35 cellular contexts compared by ENCODE assay signal in the genomic region with DNA sequence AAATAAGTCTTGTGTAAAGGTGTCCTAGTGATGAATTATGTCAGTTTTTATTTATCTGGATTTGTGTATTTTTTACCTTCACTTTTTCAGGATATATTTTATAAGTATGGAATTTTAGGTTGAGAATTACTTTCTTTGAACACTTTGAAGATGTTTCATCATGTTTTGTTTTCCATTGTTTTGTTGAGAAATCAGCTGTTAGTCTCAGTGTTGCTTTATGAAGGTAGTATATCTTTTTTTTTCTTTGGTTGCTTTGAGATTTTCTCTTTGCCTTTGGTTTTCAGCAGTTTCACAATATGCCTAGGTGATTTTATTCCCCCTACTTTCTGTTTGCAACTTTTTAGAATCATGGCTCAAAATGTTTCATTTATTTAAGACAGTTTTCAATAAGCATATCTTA.
"Had no signal": no experiment of that assay in that cellular context is flagged by ENCODE, and none has a peak within 500 bp of the region (broad histone marks: within the 10 kb centered on the region; RNA-seq: fewer than 3 reads in every experiment).

No MANE protein-coding gene starts in this region.

- H3K36me3 ChIP-seq: adrenal gland, breast epithelium, cardiac muscle cell had no signal

- H3K9me3 Mint-ChIP-seq: activated B cell treated with CpG ODN at 0.5 μM for 24 hours; activated naive CD4-positive, alpha-beta T cell treated with anti-CD3 and anti-CD28 coated beads for 36 hours; activated naive CD4-positive, alpha-beta T cell treated with anti-CD3 and anti-CD28 coated beads, Interleukin-2, amount 50 U/mL, for 24 hours; activated naive CD8-positive, alpha-beta T cell treated with anti-CD3 and anti-CD28 coated beads for 36 hours; activated naive CD8-positive, alpha-beta T cell treated with anti-CD3 and anti-CD28 coated beads, Interleukin-2, amount 50 U/mL, for 24 hours; activated T-helper 2 cell treated with anti-CD3 and anti-CD28 coated beads, Interferon-gamma antibody, Interleukin-2, Interleukin-4, amounts not matched to agents 10 μg/mL and 5 μg/mL and 100 μg/mL, durations not matched to agents 14 hours and 24 hours and 36 hours; dendritic cell treated with granulocyte-macrophage colony-stimulating factor and Interleukin-4, amounts not matched to agents 40 ng/mL and 50 ng/mL, for 4 days had no signal

- H3K4me3 Mint-ChIP-seq: activated B cell treated with CpG ODN at 0.5 μM for 24 hours; activated CD8-positive, alpha-beta memory T cell treated with anti-CD3 and anti-CD28 coated beads, Interleukin-2, amount 10 ng/mL, durations not matched to agents 7 days and 5 days; activated CD8-positive, alpha-beta T cell treated with anti-CD3 and anti-CD28 coated beads, Interleukin-2, amount 10 ng/mL, durations not matched to agents 7 days and 5 days; activated naive CD4-positive, alpha-beta T cell treated with anti-CD3 and anti-CD28 coated beads for 36 hours; activated naive CD4-positive, alpha-beta T cell treated with anti-CD3 and anti-CD28 coated beads, Interleukin-2, amount 50 U/mL, for 24 hours; activated naive CD8-positive, alpha-beta T cell treated with anti-CD3 and anti-CD28 coated beads for 36 hours; activated naive CD8-positive, alpha-beta T cell treated with anti-CD3 and anti-CD28 coated beads, Interleukin-2, amount 50 U/mL, for 24 hours; activated T-helper 1 cell treated with anti-CD3 and anti-CD28 coated beads, Interleukin-12 subunit alpha, Interleukin-12 subunit beta, Interleukin-2, Interleukin-4 antibody, amounts not matched to agents 30 ng/mL and 10 ng/mL and 1 ng/mL, durations not matched to agents 14 hours and 24 hours and 36 hours; brain; dendritic cell treated with granulocyte-macrophage colony-stimulating factor and Interleukin-4, amounts not matched to agents 40 ng/mL and 50 ng/mL, for 4 days; endodermal cell had no signal

- H3K27me3 Mint-ChIP-seq: activated B cell treated with CpG ODN at 0.5 μM for 24 hours; activated CD8-positive, alpha-beta memory T cell treated with anti-CD3 and anti-CD28 coated beads, Interleukin-2, amount 10 ng/mL, durations not matched to agents 7 days and 5 days; activated naive CD4-positive, alpha-beta T cell treated with anti-CD3 and anti-CD28 coated beads, Interleukin-2, amount 50 U/mL, for 24 hours; activated naive CD8-positive, alpha-beta T cell treated with anti-CD3 and anti-CD28 coated beads for 36 hours; activated naive CD8-positive, alpha-beta T cell treated with anti-CD3 and anti-CD28 coated beads, Interleukin-2, amount 50 U/mL, for 24 hours; brain; dendritic cell treated with granulocyte-macrophage colony-stimulating factor and Interleukin-4, amounts not matched to agents 40 ng/mL and 50 ng/mL, for 4 days had no signal

- ATAC-seq: activated CD4-positive, CD25-positive, alpha-beta regulatory T cell treated with anti-CD3 and anti-CD28 coated beads, Interleukin-2, amount 50 U/mL, for 24 hours; activated CD8-positive, alpha-beta memory T cell treated with anti-CD3 and anti-CD28 coated beads, Interleukin-2, amount 10 ng/mL, durations not matched to agents 7 days and 5 days; activated CD8-positive, alpha-beta T cell treated with anti-CD3 and anti-CD28 coated beads, Interleukin-2, amount 10 ng/mL, durations not matched to agents 7 days and 5 days; activated naive CD8-positive, alpha-beta T cell treated with anti-CD3 and anti-CD28 coated beads, Interleukin-2, amount 50 U/mL, for 24 hours; esophagus mucosa had no signal

- H3K4me3 ChIP-seq: adrenal gland, breast epithelium, cardiac muscle cell, coronary artery, dorsolateral prefrontal cortex had no signal

- H3K4me1 Mint-ChIP-seq: brain had no signal

- H3K27ac Mint-ChIP-seq: activated B cell treated with CpG ODN at 0.5 μM for 24 hours; activated CD8-positive, alpha-beta memory T cell treated with anti-CD3 and anti-CD28 coated beads, Interleukin-2, amount 10 ng/mL, durations not matched to agents 7 days and 5 days; activated CD8-positive, alpha-beta T cell treated with anti-CD3 and anti-CD28 coated beads, Interleukin-2, amount 10 ng/mL, durations not matched to agents 7 days and 5 days; activated naive CD4-positive, alpha-beta T cell treated with anti-CD3 and anti-CD28 coated beads for 36 hours; activated naive CD4-positive, alpha-beta T cell treated with anti-CD3 and anti-CD28 coated beads, Interleukin-2, amount 50 U/mL, for 24 hours; activated naive CD8-positive, alpha-beta T cell treated with anti-CD3 and anti-CD28 coated beads for 36 hours; activated naive CD8-positive, alpha-beta T cell treated with anti-CD3 and anti-CD28 coated beads, Interleukin-2, amount 50 U/mL, for 24 hours; activated T-helper 1 cell treated with anti-CD3 and anti-CD28 coated beads, Interleukin-12 subunit alpha, Interleukin-12 subunit beta, Interleukin-2, Interleukin-4 antibody, amounts not matched to agents 30 ng/mL and 10 ng/mL and 1 ng/mL, durations not matched to agents 14 hours and 24 hours and 36 hours; activated T-helper 2 cell treated with anti-CD3 and anti-CD28 coated beads, Interferon-gamma antibody, Interleukin-2, Interleukin-4, amounts not matched to agents 10 μg/mL and 5 μg/mL and 100 μg/mL, durations not matched to agents 14 hours and 24 hours and 36 hours; brain; dendritic cell treated with granulocyte-macrophage colony-stimulating factor and Interleukin-4, amounts not matched to agents 40 ng/mL and 50 ng/mL, for 4 days; endodermal cell had no signal

- H3K27me3 ChIP-seq: adrenal gland, breast epithelium, cardiac muscle cell, dorsolateral prefrontal cortex had no signal

- H3K4me1 ChIP-seq: adrenal gland, breast epithelium had no signal

- H3K27ac ChIP-seq: adrenal gland, breast epithelium, cardiac muscle cell, dorsolateral prefrontal cortex, VCaP had no signal

- H3K9me3 ChIP-seq: adrenal gland, breast epithelium had no signal

- DNase-seq: activated B cell treated with CpG ODN at 0.5 μM for 24 hours; activated CD4-positive, alpha-beta T cell treated with anti-CD3 and anti-CD28 coated beads for 48 hours; activated CD4-positive, alpha-beta T cell treated with anti-CD3 and anti-CD28 coated beads, Interleukin-2, amount 50 U/mL, for 1 hour; activated CD4-positive, alpha-beta T cell treated with anti-CD3 and anti-CD28 coated beads, Interleukin-2, amount 50 U/mL, for 48 hours; activated CD8-positive, alpha-beta memory T cell treated with anti-CD3 and anti-CD28 coated beads, Interleukin-2, amount 10 ng/mL, durations not matched to agents 7 days and 5 days; activated CD8-positive, alpha-beta memory T cell treated with anti-CD3 and anti-CD28 coated beads, Interleukin-2, amount 50 U/mL, for 4 hours; activated CD8-positive, alpha-beta T cell treated with anti-CD3 and anti-CD28 coated beads, Interleukin-2, amount 10 ng/mL, durations not matched to agents 7 days and 5 days; activated effector memory CD4-positive, alpha-beta T cell treated with anti-CD3 and anti-CD28 coated beads, Interleukin-2, amount 50 U/mL, for 16 hours; activated naive CD4-positive, alpha-beta T cell treated with anti-CD3 and anti-CD28 coated beads for 36 hours; activated naive CD8-positive, alpha-beta T cell treated with anti-CD3 and anti-CD28 coated beads for 36 hours; activated naive CD8-positive, alpha-beta T cell treated with anti-CD3 and anti-CD28 coated beads, Interleukin-2, amount 50 U/mL, for 24 hours; activated T-cell treated with anti-CD3 and anti-CD28 coated beads, Interleukin-2, amount 50 U/mL, for 1 hour; activated T-cell treated with anti-CD3 and anti-CD28 coated beads, Interleukin-2, amount 50 U/mL, for 48 hours; adrenal gland; amygdala; aorta; central memory CD4-positive, alpha-beta T cell; cerebellar nuclear complex; dorsolateral prefrontal cortex; effector memory CD4-positive, alpha-beta T cell; endodermal cell; foreskin fibroblast; head of caudate nucleus; T-helper 2 cell had no signal
